Comparison of ENCODE assay signal across 1 cellular context in the genomic region with DNA sequence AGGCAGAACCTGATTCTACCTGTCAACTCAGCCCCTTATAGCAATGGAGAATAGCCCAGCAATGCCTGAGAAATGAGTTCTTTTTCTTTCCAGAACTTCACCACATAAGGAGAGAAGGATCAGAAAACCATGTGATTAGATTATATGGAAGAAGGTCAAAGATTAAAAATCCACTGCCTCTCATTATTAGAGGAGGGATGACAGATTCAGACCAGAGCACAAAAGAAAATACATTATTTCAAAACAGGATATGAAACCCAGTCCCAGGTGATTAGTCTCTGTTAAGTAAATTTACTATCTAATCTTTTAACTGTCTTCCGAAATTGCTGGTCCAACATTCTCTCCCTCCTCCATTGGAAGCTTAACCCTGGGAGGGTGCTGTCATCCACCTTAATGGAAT.
TF ChIP-seq lines count a peak whose summit lies in the region.

No MANE protein-coding gene starts in this region.

TF ChIP-seq in SK-N-SH, 30 proteins besides CTCF, POLR2A, EP300 and RAD21 (continued from another document):
- TF ChIP-seq, protein P1, sequence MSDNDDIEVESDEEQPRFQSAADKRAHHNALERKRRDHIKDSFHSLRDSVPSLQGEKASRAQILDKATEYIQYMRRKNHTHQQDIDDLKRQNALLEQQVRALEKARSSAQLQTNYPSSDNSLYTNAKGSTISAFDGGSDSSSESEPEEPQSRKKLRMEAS (IDR thresholded peaks at IDR 0.05; ENCODE audit: low read depth), result no peak
- TF ChIP-seq NFIC (IDR thresholded peaks at IDR 0.05; ENCODE audit: borderline replicate concordance) (peak; percentile 18; the same call in 1 of the 2 replicates), CHD2 (IDR thresholded peaks at IDR 0.05; ENCODE audit: low read length, partially characterized antibody) (peak; percentile 44), GABPA (IDR thresholded peaks at IDR 0.05; ENCODE audit: low read depth) (no peak), RXRA (IDR thresholded peaks at IDR 0.05; ENCODE audit: borderline replicate concordance, low read depth) (no peak), RCOR1 (IDR thresholded peaks at IDR 0.05; ENCODE audit: low read length) (peak; percentile 64; the same call in 1 of the 2 replicates)
- TF ChIP-seq, protein P2, sequence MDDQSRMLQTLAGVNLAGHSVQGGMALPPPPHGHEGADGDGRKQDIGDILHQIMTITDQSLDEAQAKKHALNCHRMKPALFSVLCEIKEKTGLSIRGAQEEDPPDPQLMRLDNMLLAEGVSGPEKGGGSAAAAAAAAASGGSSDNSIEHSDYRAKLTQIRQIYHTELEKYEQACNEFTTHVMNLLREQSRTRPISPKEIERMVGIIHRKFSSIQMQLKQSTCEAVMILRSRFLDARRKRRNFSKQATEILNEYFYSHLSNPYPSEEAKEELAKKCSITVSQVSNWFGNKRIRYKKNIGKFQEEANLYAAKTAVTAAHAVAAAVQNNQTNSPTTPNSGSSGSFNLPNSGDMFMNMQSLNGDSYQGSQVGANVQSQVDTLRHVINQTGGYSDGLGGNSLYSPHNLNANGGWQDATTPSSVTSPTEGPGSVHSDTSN (IDR thresholded peaks at IDR 0.05), result peak; percentile 76
- TF ChIP-seq, protein P3, sequence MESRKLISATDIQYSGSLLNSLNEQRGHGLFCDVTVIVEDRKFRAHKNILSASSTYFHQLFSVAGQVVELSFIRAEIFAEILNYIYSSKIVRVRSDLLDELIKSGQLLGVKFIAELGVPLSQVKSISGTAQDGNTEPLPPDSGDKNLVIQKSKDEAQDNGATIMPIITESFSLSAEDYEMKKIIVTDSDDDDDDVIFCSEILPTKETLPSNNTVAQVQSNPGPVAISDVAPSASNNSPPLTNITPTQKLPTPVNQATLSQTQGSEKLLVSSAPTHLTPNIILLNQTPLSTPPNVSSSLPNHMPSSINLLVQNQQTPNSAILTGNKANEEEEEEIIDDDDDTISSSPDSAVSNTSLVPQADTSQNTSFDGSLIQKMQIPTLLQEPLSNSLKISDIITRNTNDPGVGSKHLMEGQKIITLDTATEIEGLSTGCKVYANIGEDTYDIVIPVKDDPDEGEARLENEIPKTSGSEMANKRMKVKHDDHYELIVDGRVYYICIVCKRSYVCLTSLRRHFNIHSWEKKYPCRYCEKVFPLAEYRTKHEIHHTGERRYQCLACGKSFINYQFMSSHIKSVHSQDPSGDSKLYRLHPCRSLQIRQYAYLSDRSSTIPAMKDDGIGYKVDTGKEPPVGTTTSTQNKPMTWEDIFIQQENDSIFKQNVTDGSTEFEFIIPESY (IDR thresholded peaks at IDR 0.05; ENCODE audit: borderline replicate concordance, low read depth), result no peak
- TF ChIP-seq, protein P4, sequence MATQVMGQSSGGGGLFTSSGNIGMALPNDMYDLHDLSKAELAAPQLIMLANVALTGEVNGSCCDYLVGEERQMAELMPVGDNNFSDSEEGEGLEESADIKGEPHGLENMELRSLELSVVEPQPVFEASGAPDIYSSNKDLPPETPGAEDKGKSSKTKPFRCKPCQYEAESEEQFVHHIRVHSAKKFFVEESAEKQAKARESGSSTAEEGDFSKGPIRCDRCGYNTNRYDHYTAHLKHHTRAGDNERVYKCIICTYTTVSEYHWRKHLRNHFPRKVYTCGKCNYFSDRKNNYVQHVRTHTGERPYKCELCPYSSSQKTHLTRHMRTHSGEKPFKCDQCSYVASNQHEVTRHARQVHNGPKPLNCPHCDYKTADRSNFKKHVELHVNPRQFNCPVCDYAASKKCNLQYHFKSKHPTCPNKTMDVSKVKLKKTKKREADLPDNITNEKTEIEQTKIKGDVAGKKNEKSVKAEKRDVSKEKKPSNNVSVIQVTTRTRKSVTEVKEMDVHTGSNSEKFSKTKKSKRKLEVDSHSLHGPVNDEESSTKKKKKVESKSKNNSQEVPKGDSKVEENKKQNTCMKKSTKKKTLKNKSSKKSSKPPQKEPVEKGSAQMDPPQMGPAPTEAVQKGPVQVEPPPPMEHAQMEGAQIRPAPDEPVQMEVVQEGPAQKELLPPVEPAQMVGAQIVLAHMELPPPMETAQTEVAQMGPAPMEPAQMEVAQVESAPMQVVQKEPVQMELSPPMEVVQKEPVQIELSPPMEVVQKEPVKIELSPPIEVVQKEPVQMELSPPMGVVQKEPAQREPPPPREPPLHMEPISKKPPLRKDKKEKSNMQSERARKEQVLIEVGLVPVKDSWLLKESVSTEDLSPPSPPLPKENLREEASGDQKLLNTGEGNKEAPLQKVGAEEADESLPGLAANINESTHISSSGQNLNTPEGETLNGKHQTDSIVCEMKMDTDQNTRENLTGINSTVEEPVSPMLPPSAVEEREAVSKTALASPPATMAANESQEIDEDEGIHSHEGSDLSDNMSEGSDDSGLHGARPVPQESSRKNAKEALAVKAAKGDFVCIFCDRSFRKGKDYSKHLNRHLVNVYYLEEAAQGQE (IDR thresholded peaks at IDR 0.05; ENCODE audit: low read depth, low read length), result no peak
- TF ChIP-seq, protein P5, sequence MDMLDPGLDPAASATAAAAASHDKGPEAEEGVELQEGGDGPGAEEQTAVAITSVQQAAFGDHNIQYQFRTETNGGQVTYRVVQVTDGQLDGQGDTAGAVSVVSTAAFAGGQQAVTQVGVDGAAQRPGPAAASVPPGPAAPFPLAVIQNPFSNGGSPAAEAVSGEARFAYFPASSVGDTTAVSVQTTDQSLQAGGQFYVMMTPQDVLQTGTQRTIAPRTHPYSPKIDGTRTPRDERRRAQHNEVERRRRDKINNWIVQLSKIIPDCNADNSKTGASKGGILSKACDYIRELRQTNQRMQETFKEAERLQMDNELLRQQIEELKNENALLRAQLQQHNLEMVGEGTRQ (IDR thresholded peaks at IDR 0.05; ENCODE audit: borderline replicate concordance, low read depth, low read length), result no peak
